Comparison of ENCODE assay signal across 33 cellular contexts in the genomic region with DNA sequence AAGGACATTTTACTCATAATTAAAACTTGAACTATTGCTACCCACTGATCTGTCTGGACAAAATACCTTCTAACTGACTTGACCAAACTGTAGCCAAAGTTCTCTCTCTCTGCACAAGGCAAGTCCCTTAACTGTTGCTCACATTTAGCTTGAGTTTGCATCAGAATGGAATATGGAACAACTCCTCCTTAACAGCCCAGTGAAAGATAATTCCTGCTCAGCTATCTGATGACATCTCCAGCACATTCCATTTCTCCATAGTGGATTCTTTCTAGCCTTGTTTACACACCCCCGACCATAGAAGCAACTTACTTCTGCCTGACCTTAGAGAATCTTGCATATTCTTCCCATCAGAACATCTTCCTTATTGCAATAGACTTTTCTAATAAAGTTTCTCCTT.
DNase-seq lines count a peak whose midpoint lies in the region; ATAC-seq and TF ChIP-seq lines count a peak whose summit lies in the region.
"Had no signal": no experiment of that assay in that cellular context is flagged by ENCODE, and none has a peak within 500 bp of the region (broad histone marks: within the 10 kb centered on the region; RNA-seq: fewer than 3 reads in every experiment).

No MANE protein-coding gene starts in this region.

- CTCF ChIA-PET in MCF 10A (lab: Yijun Ruan, JAX), result no interaction called here

- POLR2A ChIA-PET in MCF 10A (lab: Yijun Ruan, JAX), result no interaction called here

- no peak overlapping the region for H3K27ac ChIP-seq in breast epithelium
- no peak overlapping the region for H3K27ac ChIP-seq in aorta (ENCODE audit: low read depth in 1 of 2, low read length in 2 of 2)
- no peak overlapping the region for H3K27ac ChIP-seq in right cardiac atrium (ENCODE audit: low read length)
- H3K27ac ChIP-seq in dorsolateral prefrontal cortex, result no peak overlapping the region
- H3K27ac ChIP-seq: 22Rv1, coronary artery, gastroesophageal sphincter, skin epidermis had no signal

- H3K9me3 Mint-ChIP-seq in MCF 10A (ENCODE audit: unreplicated experiment), result no peaks in the 10 kb centered on the region

- BruUV-seq in MCF 10A (replicated peaks; lab: Mats Ljungman, UMichigan), result no TSS peak

- H3K9me3 ChIP-seq in breast epithelium (no peaks in the 10 kb centered on the region), aorta (ENCODE audit: control insufficient read depth, low read length) (no peaks in the 10 kb centered on the region), right cardiac atrium (ENCODE audit: control insufficient read depth, low read length) (no peaks in the 10 kb centered on the region)

- no peaks in the 10 kb centered on the region for H3K4me1 Mint-ChIP-seq in MCF 10A (ENCODE audit: insufficient read depth, unreplicated experiment)
- H3K4me1 Mint-ChIP-seq: activated naive CD4-positive, alpha-beta T cell treated with anti-CD3 and anti-CD28 coated beads, Interleukin-2, amount 10 ng/mL, durations not matched to agents 7 days and 5 days; activated T-helper 17 cell treated with anti-CD3 and anti-CD28 coated beads, Interleukin-2, amount 50 U/mL, for 72 hours; nephron; stimulated activated memory B cell treated with anti-CD40 and anti-IgM and Interleukin-4, amounts not matched to agents 10 μg/mL and 1 μg/mL and 100 μg/mL, for 72 hours had no signal

- 55 to 74% methylated on average over 1 of the region's 1 CpG for WGBS in aorta, 2 donors
- 60% methylated on average over 1 of the region's 1 CpG for WGBS in right cardiac atrium

- H3K36me3 ChIP-seq in breast epithelium (no peaks in the 10 kb centered on the region), aorta (ENCODE audit: control insufficient read depth in 1 of 2, insufficient read depth in 2 of 2, low read length in 1 of 2) (no peaks in the 10 kb centered on the region)
- H3K36me3 ChIP-seq: gastroesophageal sphincter had no signal

- TF ChIP-seq CTCF in MCF 10A (IDR thresholded peaks at IDR 0.05; ENCODE audit: unreplicated experiment), result no peak
- no peak for TF ChIP-seq CTCF in breast epithelium (IDR thresholded peaks at IDR 0.05)
- no peak for TF ChIP-seq CTCF in astrocyte of the spinal cord (IDR thresholded peaks at IDR 0.05; ENCODE audit: low read depth, low read length)
- TF ChIP-seq CTCF in fibroblast of villous mesenchyme (IDR thresholded peaks at IDR 0.05; ENCODE audit: insufficient read depth, low read depth, low read length), result no peak
- no peak for TF ChIP-seq CTCF in dorsolateral prefrontal cortex (IDR thresholded peaks at IDR 0.05 in 54 of 56, conservative IDR thresholded peaks at IDR 0.05 in 2 of 56; ENCODE audit: low read depth in 1 of 56, partially characterized antibody in 56 of 56)

- ATAC-seq in aorta (ENCODE audit: low FRiP score), result no peak
- ATAC-seq in right cardiac atrium, result no peak
- ATAC-seq: activated CD8-positive, alpha-beta T cell treated with anti-CD3 and anti-CD28 coated beads for 36 hours; activated T-helper 17 cell treated with anti-CD3 and anti-CD28 coated beads, Interleukin-2, amount 50 U/mL, for 72 hours; CD8-positive, alpha-beta T cell; effector memory CD8-positive, alpha-beta T cell; gastroesophageal sphincter; Panc1; SK-N-SH treated with all-trans-retinoic acid at 6 μM for 48 hours; stimulated activated memory B cell treated with anti-CD40 and anti-IgM and Interleukin-4, amounts not matched to agents 10 μg/mL and 1 μg/mL and 100 μg/mL, for 72 hours had no signal

- H3K27me3 ChIP-seq in breast epithelium, result no peaks in the 10 kb centered on the region
- H3K27me3 ChIP-seq in aorta (ENCODE audit: control insufficient read depth in 1 of 2, insufficient read depth in 2 of 2, low read length in 1 of 2), result no peaks in the 10 kb centered on the region
- H3K27me3 ChIP-seq in right cardiac atrium (ENCODE audit: control insufficient read depth, insufficient read depth), result no peaks in the 10 kb centered on the region
- H3K27me3 ChIP-seq in dorsolateral prefrontal cortex, result no peaks in the 10 kb centered on the region
- H3K27me3 ChIP-seq: gastroesophageal sphincter had no signal

- no peak overlapping the region for H3K4me3 Mint-ChIP-seq in MCF 10A (ENCODE audit: unreplicated experiment)
- H3K4me3 Mint-ChIP-seq: activated CD8-positive, alpha-beta T cell treated with anti-CD3 and anti-CD28 coated beads for 36 hours; activated naive CD4-positive, alpha-beta T cell treated with anti-CD3 and anti-CD28 coated beads, Interleukin-2, amount 10 ng/mL, durations not matched to agents 7 days and 5 days; activated T-helper 17 cell treated with anti-CD3 and anti-CD28 coated beads, Interleukin-2, amount 50 U/mL, for 72 hours; CD8-positive, alpha-beta T cell; effector memory CD8-positive, alpha-beta T cell; nephron; stimulated activated memory B cell treated with anti-CD40 and anti-IgM and Interleukin-4, amounts not matched to agents 10 μg/mL and 1 μg/mL and 100 μg/mL, for 72 hours; T-helper 1 cell treated with Interleukin-12 subunit alpha and Interleukin-12 subunit beta and Interleukin-4 antibody, amounts not matched to agents 30 μg/mL and 1 μg/mL, for 36 hours had no signal

- H3K4me1 ChIP-seq in breast epithelium (no peaks in the 10 kb centered on the region), aorta (ENCODE audit: control insufficient read depth in 1 of 2, insufficient read depth in 2 of 2, low read length in 2 of 2) (no peaks in the 10 kb centered on the region), right cardiac atrium (ENCODE audit: control insufficient read depth, insufficient read depth, low read length) (no peaks in the 10 kb centered on the region)
- H3K4me1 ChIP-seq: gastroesophageal sphincter had no signal

- in situ Hi-C loops in astrocyte of the spinal cord (cut with HindIII; ENCODE audit: low sequenced_read_pairs), result no loop called here

- intact Hi-C loops in MCF 10A (cut with micrococcal nuclease), result no loop called here
- intact Hi-C loops in breast epithelium (cut with DNase I; ENCODE audit: low total_unique reads), result no loop called here
- intact Hi-C loops in aorta (cut with DNase I), result no loop called here
- intact Hi-C loops in right cardiac atrium (cut with DNase I), result no loop called here
- intact Hi-C loops in dorsolateral prefrontal cortex (cut with DNase I), result loop anchor here in 1 of 2 donors (10.0 kb wide), 1 partner anchor 1429 kb away; no protein-coding TSS in a partner anchor

- H3K27ac Mint-ChIP-seq in MCF 10A (ENCODE audit: low read depth, unreplicated experiment), result peak overlapping the region; percentile 12
- H3K27ac Mint-ChIP-seq: activated CD8-positive, alpha-beta T cell treated with anti-CD3 and anti-CD28 coated beads for 36 hours; activated naive CD4-positive, alpha-beta T cell treated with anti-CD3 and anti-CD28 coated beads, Interleukin-2, amount 10 ng/mL, durations not matched to agents 7 days and 5 days; activated T-helper 17 cell treated with anti-CD3 and anti-CD28 coated beads, Interleukin-2, amount 50 U/mL, for 72 hours; CD8-positive, alpha-beta T cell; effector memory CD8-positive, alpha-beta T cell; nephron; stimulated activated memory B cell treated with anti-CD40 and anti-IgM and Interleukin-4, amounts not matched to agents 10 μg/mL and 1 μg/mL and 100 μg/mL, for 72 hours; T-helper 1 cell treated with Interleukin-12 subunit alpha and Interleukin-12 subunit beta and Interleukin-4 antibody, amounts not matched to agents 30 μg/mL and 1 μg/mL, for 36 hours had no signal

- TF ChIP-seq POLR2A in breast epithelium (IDR thresholded peaks at IDR 0.05), result no peak

- H3K27me3 Mint-ChIP-seq in MCF 10A (ENCODE audit: insufficient read depth, unreplicated experiment), result no peaks in the 10 kb centered on the region
- H3K27me3 Mint-ChIP-seq: activated CD8-positive, alpha-beta T cell treated with anti-CD3 and anti-CD28 coated beads for 36 hours; activated naive CD4-positive, alpha-beta T cell treated with anti-CD3 and anti-CD28 coated beads, Interleukin-2, amount 10 ng/mL, durations not matched to agents 7 days and 5 days; activated T-helper 17 cell treated with anti-CD3 and anti-CD28 coated beads, Interleukin-2, amount 50 U/mL, for 72 hours; effector memory CD8-positive, alpha-beta T cell; stimulated activated memory B cell treated with anti-CD40 and anti-IgM and Interleukin-4, amounts not matched to agents 10 μg/mL and 1 μg/mL and 100 μg/mL, for 72 hours had no signal

- H3K4me3 ChIP-seq in breast epithelium (no peak overlapping the region), astrocyte of the spinal cord (ENCODE audit: low read depth, low read length) (no peak overlapping the region), fibroblast of villous mesenchyme (ENCODE audit: low read depth, low read length) (no peak overlapping the region), aorta (ENCODE audit: low read length in 2 of 2) (no peak overlapping the region), right cardiac atrium (ENCODE audit: low read length) (no peak overlapping the region), dorsolateral prefrontal cortex (no peak overlapping the region)
- H3K4me3 ChIP-seq: coronary artery, gastroesophageal sphincter, lung, skin epidermis had no signal

- DNase-seq in MCF 10A (ENCODE audit: unreplicated experiment) (no peak), breast epithelium (ENCODE audit: low spot score in 2 of 2) (no peak), astrocyte of the spinal cord (ENCODE audit: low read depth, low spot score) (peak; percentile 13), fibroblast of villous mesenchyme (ENCODE audit: low read depth) (peak; percentile 57), aorta (no peak), right cardiac atrium (no peak), dorsolateral prefrontal cortex (no peak)
- no peak for DNase-seq in activated CD4-positive, alpha-beta T cell treated with anti-CD3 and anti-CD28 coated beads, Interleukin-2, amount 50 U/mL, for 48 hours
- DNase-seq: activated CD4-positive, alpha-beta T cell treated with anti-CD3 and anti-CD28 coated beads for 1 hour; activated CD8-positive, alpha-beta T cell treated with anti-CD3 and anti-CD28 coated beads for 36 hours; activated naive CD4-positive, alpha-beta T cell treated with anti-CD3 and anti-CD28 coated beads, Interleukin-2, amount 10 ng/mL, durations not matched to agents 7 days and 5 days; amniotic stem cell; CD8-positive, alpha-beta T cell; effector memory CD8-positive, alpha-beta T cell; EL; erythroblast; Kasumi-1; NCI-H1436; NCI-H345; NCI-H748 treated with DMSO at 0.1 percent for 48 hours; Right ventricle myocardium superior; substantia nigra had no signal

- no peaks in the 10 kb centered on the region for H3K36me3 Mint-ChIP-seq in MCF 10A (ENCODE audit: insufficient read depth, unreplicated experiment)
- H3K36me3 Mint-ChIP-seq: activated naive CD4-positive, alpha-beta T cell treated with anti-CD3 and anti-CD28 coated beads, Interleukin-2, amount 10 ng/mL, durations not matched to agents 7 days and 5 days; CD8-positive, alpha-beta T cell; stimulated activated memory B cell treated with anti-CD40 and anti-IgM and Interleukin-4, amounts not matched to agents 10 μg/mL and 1 μg/mL and 100 μg/mL, for 72 hours had no signal

Comparison
In these comparisons a context has a peak if more than half of its experiments do, and no peak if none do; other contexts are left out.
1. DNase-seq: peak in astrocyte of the spinal cord (single experiment) and fibroblast of villous mesenchyme (single experiment); none in MCF 10A (single experiment), breast epithelium (0 of 2), aorta (0 of 2), right cardiac atrium (0 of 3), activated CD4-positive, alpha-beta T cell treated with anti-CD3 and anti-CD28 coated beads, Interleukin-2, amount 50 U/mL, for 48 hours (0 of 2) and dorsolateral prefrontal cortex (0 of 10).